15 cellular contexts compared by ENCODE assay signal in the genomic region with DNA sequence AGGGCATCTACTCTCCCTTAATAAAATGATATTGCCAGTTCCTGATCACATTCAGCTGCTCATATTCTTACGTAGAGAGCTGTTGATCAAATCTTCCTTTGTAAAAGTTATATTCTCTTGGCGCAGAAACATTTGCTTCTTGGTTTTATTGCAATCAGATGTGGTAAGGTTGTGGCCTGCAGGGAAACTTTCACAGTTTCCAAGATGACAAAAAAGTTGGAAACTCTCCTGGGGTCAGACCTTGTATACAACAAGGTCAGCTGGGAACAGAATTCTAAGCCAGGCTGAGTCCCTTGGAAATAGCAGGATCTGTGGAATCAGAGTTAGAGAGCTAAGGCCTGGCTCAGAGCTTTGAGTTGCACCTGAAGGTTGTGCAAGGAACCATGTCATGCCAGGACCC.
"Had no signal": no experiment of that assay in that cellular context is flagged by ENCODE, and none has a peak within 500 bp of the region (broad histone marks: within the 10 kb centered on the region; RNA-seq: fewer than 3 reads in every experiment).

No MANE protein-coding gene starts in this region.

- H3K27ac Mint-ChIP-seq: activated CD4-positive, alpha-beta memory T cell treated with anti-CD3 and anti-CD28 coated beads for 36 hours; nephron progenitor cell had no signal

- H3K4me1 ChIP-seq: prostate gland, right lobe of liver had no signal

- H3K27me3 ChIP-seq: right lobe of liver had no signal

- H3K4me3 ChIP-seq: prostate gland, right lobe of liver had no signal

- DNase-seq: activated CD4-positive, alpha-beta memory T cell treated with anti-CD3 and anti-CD28 coated beads for 36 hours; activated CD8-positive, alpha-beta memory T cell treated with anti-CD3 and anti-CD28 coated beads, Interleukin-2, amount 50 U/mL, for 4 hours; dermis blood vessel endothelial cell; head of caudate nucleus; kidney glomerular epithelial cell; mesendoderm; nephron progenitor cell; right lobe of liver; stimulated activated naive CD8-positive, alpha-beta T cell treated with anti-CD3 and anti-CD28 coated beads, Interleukin-15, Interleukin-2, amounts not matched to agents 100 U/mL and 50 U/mL, for 24 hours; SW 1271; T-helper 9 cell; trophoblast cell had no signal

- H3K9me3 Mint-ChIP-seq: activated CD4-positive, alpha-beta memory T cell treated with anti-CD3 and anti-CD28 coated beads for 36 hours; nephron progenitor cell had no signal

- H3K9me3 ChIP-seq: prostate gland, right lobe of liver had no signal

- H3K27ac ChIP-seq: epithelial cell of prostate, prostate gland, right lobe of liver had no signal

- H3K27me3 Mint-ChIP-seq: activated CD4-positive, alpha-beta memory T cell treated with anti-CD3 and anti-CD28 coated beads for 36 hours had no signal

- ATAC-seq: activated CD4-positive, CD25-positive, alpha-beta regulatory T cell treated with anti-CD3 and anti-CD28 coated beads, Interleukin-2, amount 50 U/mL, for 24 hours; right lobe of liver; stimulated activated naive CD8-positive, alpha-beta T cell treated with anti-CD3 and anti-CD28 coated beads, Interleukin-15, Interleukin-2, amounts not matched to agents 100 U/mL and 50 U/mL, for 24 hours had no signal

- H3K36me3 Mint-ChIP-seq: activated CD4-positive, alpha-beta memory T cell treated with anti-CD3 and anti-CD28 coated beads for 36 hours had no signal

- H3K4me3 Mint-ChIP-seq: activated CD4-positive, alpha-beta memory T cell treated with anti-CD3 and anti-CD28 coated beads for 36 hours; nephron progenitor cell had no signal

- H3K36me3 ChIP-seq: prostate gland, right lobe of liver had no signal
